Comparison of ENCODE assay signal across 8 cellular contexts in genomic region chr1:43172532-43172972, GRCh38. TPM values are rescaled to one million over a fixed set of nuclear protein-coding genes. Genes with fewer than 3 reads are reported as not detected.
A peak's percentile ranks its signal among the peaks of the same experiment; 100 is the strongest.
DNase-seq lines count a peak whose midpoint lies in the region; ATAC-seq and TF ChIP-seq lines count a peak whose summit lies in the region.

No MANE protein-coding gene starts in this region.

- peaks cover 4% of the 10 kb centered on the region; the same call in 1 of the 2 replicates for H4K20me1 ChIP-seq in Karpas-422 (ENCODE audit: insufficient read depth, low read depth, low read length)

- H3K4me1 ChIP-seq in Karpas-422 (ENCODE audit: low read length): peaks cover 17% of the 10 kb centered on the region
- H3K4me1 ChIP-seq in Peyer's patch: peaks cover 0 to 11% (median 5%) of the 10 kb centered on the region in 4 donors

- H3K27ac ChIP-seq in Karpas-422 (ENCODE audit: low read length) (no peak overlapping the region), Peyer's patch (peak overlapping the region in 2 of 4 donors; percentile 7 to 51), substantia nigra (ENCODE audit: low read depth, low read length, poor library complexity, severe bottlenecking) (no peak overlapping the region)

- DNase-seq in Calu3 (peak; percentile 83), Karpas-422 (peak; percentile 94), Peyer's patch (peak; percentile 86 to 94 (median 91)), germinal center (ENCODE audit: low spot score) (peak; percentile 95), non-pigmented ciliary epithelial cell (ENCODE audit: low read depth) (peak; percentile 60), substantia nigra (lab: John Stamatoyannopoulos, UW) (peak in 44 of 49 donors; percentile 66 to 98 (median 87))
- DNase-seq in activated naive CD4-positive, alpha-beta T cell (lab: John Stamatoyannopoulos, UW): peak; percentile 75 to 94 (median 84)

- peaks cover 47% of the 10 kb centered on the region for H3K36me3 Mint-ChIP-seq in Calu3 (ENCODE audit: insufficient read depth, unreplicated experiment)

- CTCF ChIA-PET in Calu3 (lab: Charles Lee): interaction anchor here (0.6 to 0.7 kb wide), 3 partner anchors 11 to 853 kb away, joined by 4 read pairs; no protein-coding TSS in a partner anchor

- intact Hi-C loops in Calu3 (cut with micrococcal nuclease; ENCODE audit: unreplicated experiment): loop anchor here (2.0 kb wide), 1 partner anchor 34 kb away; no protein-coding TSS in a partner anchor

- H3K9ac ChIP-seq in Karpas-422 (ENCODE audit: low read length): peak overlapping the region; percentile 86

- peaks cover 13% of the 10 kb centered on the region for H3K27me3 Mint-ChIP-seq in Calu3 (ENCODE audit: unreplicated experiment)

- no peaks in the 10 kb centered on the region for H3K9me2 ChIP-seq in Karpas-422 (replicated peaks; ENCODE audit: insufficient read depth, low read length)

- peak overlapping the region; percentile 75 for H3K4me2 ChIP-seq in Karpas-422 (ENCODE audit: low read depth, low read length, poor library complexity, severe bottlenecking)

- peaks cover 33% of the 10 kb centered on the region for H3K79me2 ChIP-seq in Karpas-422 (ENCODE audit: low read length)

- H3K9me3 ChIP-seq in Karpas-422 (ENCODE audit: low read length) (no peaks in the 10 kb centered on the region), Peyer's patch (no peaks in the 10 kb centered on the region)

- BruUV-seq in Calu3 (replicated peaks; lab: Mats Ljungman, UMichigan): no TSS peak

- peaks cover 8% of the 10 kb centered on the region for H3K4me1 Mint-ChIP-seq in Calu3 (ENCODE audit: low read depth, unreplicated experiment)

- H3K9me3 Mint-ChIP-seq in Calu3 (ENCODE audit: low read depth, unreplicated experiment): no peaks in the 10 kb centered on the region

- no peak for TF ChIP-seq POLR2A in Peyer's patch (IDR thresholded peaks at IDR 0.05)

- peak overlapping the region; percentile 90 for H3K4me3 ChIP-seq in Karpas-422 (ENCODE audit: low read length)
- peak overlapping the region; percentile 64 to 95 (median 78) for H3K4me3 ChIP-seq in Peyer's patch

- H2AFZ ChIP-seq in Karpas-422 (ENCODE audit: low read length): peak overlapping the region; percentile 93

- H3K36me3 ChIP-seq in Karpas-422 (ENCODE audit: insufficient read depth, low read length): peaks cover 30% of the 10 kb centered on the region; the same call in 1 of the 2 replicates
- peaks cover 0 to 28% (median 0%) of the 10 kb centered on the region in 3 donors for H3K36me3 ChIP-seq in Peyer's patch

- H3K27ac Mint-ChIP-seq in Calu3 (ENCODE audit: unreplicated experiment): peak overlapping the region; percentile 89

- H3K27me3 ChIP-seq in Karpas-422 (ENCODE audit: low read length): no peaks in the 10 kb centered on the region
- no peaks in the 10 kb centered on the region for H3K27me3 ChIP-seq in Peyer's patch

- peak overlapping the region; percentile 95 for H3K4me3 Mint-ChIP-seq in Calu3 (ENCODE audit: low read depth, unreplicated experiment)

- TF ChIP-seq CTCF in Calu3 (IDR thresholded peaks at IDR 0.05; ENCODE audit: unreplicated experiment) (no peak), Peyer's patch (IDR thresholded peaks at IDR 0.05) (no peak)

- peak; percentile 49 for ATAC-seq in GM21723 (IDR thresholded peaks at IDR 0.05; ENCODE audit: unreplicated experiment)

RNA-seq across cellular contexts. Expression of gene CFAP57, which starts 0.4 kb away (rescaled TPM):
- total RNA-seq in Calu3 (2022) (0.26 and 0.56 TPM in 2 replicates), Peyer's patch (not detected)
- total RNA-seq in Karpas-422 (2014; rRNA removed; shearing (Covaris generic); ENCODE audit: low replicate concordance): not detected in 2 replicates

RNA-seq across cellular contexts. Expression of gene EBNA1BP2, which starts 0.5 kb away (rescaled TPM):
- total RNA-seq in Calu3 (2022) (128 and 132 TPM in 2 replicates), Peyer's patch (10 to 100 TPM; 12.8 to 62.7 (median 23.3) TPM)
- total RNA-seq in Karpas-422 (2014; rRNA removed; shearing (Covaris generic); ENCODE audit: low replicate concordance): 59.5 and 87.6 TPM in 2 replicates
